ENCODE assay signal across 8 cellular contexts in genomic region chr4:176319237-176319703, GRCh38. TPM values are rescaled to one million over a fixed set of nuclear protein-coding genes. Genes with fewer than 3 reads are reported as not detected.
A peak's percentile ranks its signal among the peaks of the same experiment; 100 is the strongest.
DNase-seq lines count a peak whose midpoint lies in the region; ATAC-seq, FAIRE-seq and TF ChIP-seq lines count a peak whose summit lies in the region.

No MANE protein-coding gene starts in this region.

- no peaks in the 10 kb centered on the region for H3K36me3 ChIP-seq in SJCRH30
- no peaks in the 10 kb centered on the region for H3K36me3 ChIP-seq in trophoblast cell (ENCODE audit: control insufficient read depth in 1 of 2, insufficient read depth in 2 of 2, low read length in 2 of 2)

- H3K9me3 ChIP-seq in SJCRH30 (replicated peaks) (no peaks in the 10 kb centered on the region), trophoblast cell (ENCODE audit: insufficient read depth, low read depth, low read length) (no peaks in the 10 kb centered on the region)

- no peak overlapping the region for H2BK120ac ChIP-seq in trophoblast cell (ENCODE audit: insufficient read depth, low read length, poor library complexity)

- H3K23ac ChIP-seq in trophoblast cell (ENCODE audit: low read length) = no peak overlapping the region

- H3K4ac ChIP-seq in trophoblast cell (ENCODE audit: low read depth, low read length) = no peak overlapping the region

- H2AK5ac ChIP-seq in trophoblast cell (ENCODE audit: low read length) = no peak overlapping the region

- ATAC-seq in HG02840 (IDR thresholded peaks at IDR 0.05; ENCODE audit: low FRiP score, unreplicated experiment) (no peak), HG03135 (IDR thresholded peaks at IDR 0.05; ENCODE audit: unreplicated experiment) (no peak), HG03354 (IDR thresholded peaks at IDR 0.05; ENCODE audit: poor library complexity, severe bottlenecking, unreplicated experiment) (no peak)

- H2AFZ ChIP-seq in trophoblast cell (ENCODE audit: insufficient read depth, low read length, poor library complexity) = peak overlapping the region; percentile 56

- H3K27me3 ChIP-seq in SJCRH30 (no peaks in the 10 kb centered on the region), trophoblast cell (ENCODE audit: insufficient read depth, low read length) (no peaks in the 10 kb centered on the region)

- H3K18ac ChIP-seq in trophoblast cell (ENCODE audit: low read length) = peak overlapping the region; percentile 64

- peaks cover 4% of the 10 kb centered on the region for H3K4me1 ChIP-seq in SJCRH30
- no peaks in the 10 kb centered on the region for H3K4me1 ChIP-seq in trophoblast cell (ENCODE audit: control insufficient read depth in 1 of 2, insufficient read depth in 2 of 2, low read length in 2 of 2)

- peak overlapping the region; percentile 77 for H4K8ac ChIP-seq in trophoblast cell (ENCODE audit: low read depth, low read length)

- H2BK12ac ChIP-seq in trophoblast cell (ENCODE audit: low read length) = no peak overlapping the region

- no peak for FAIRE-seq in urothelium cell line (lab: Jason Lieb, UNC)

- H3K79me1 ChIP-seq in trophoblast cell (ENCODE audit: low read length) = peaks cover 11% of the 10 kb centered on the region

- peak overlapping the region; percentile 98 for H3K4me2 ChIP-seq in trophoblast cell (ENCODE audit: low read length)

- peak overlapping the region; percentile 56 for H4K12ac ChIP-seq in trophoblast cell (ENCODE audit: low read depth, low read length)

- peak overlapping the region; percentile 33; the same call in 1 of the 2 replicates for H3K27ac ChIP-seq in SJCRH30
- H3K27ac ChIP-seq in trophoblast cell (ENCODE audit: low read depth, low read length) = peak overlapping the region; percentile 45

- DNase-seq in SJCRH30 (no peak), fibroblast of pulmonary artery (ENCODE audit: low read depth) (no peak), trophoblast cell (no peak), urothelium cell line (ENCODE audit: low spot score) (no peak)

- H3K79me2 ChIP-seq in trophoblast cell (ENCODE audit: control insufficient read depth, insufficient read depth, low read length, poor library complexity) = peaks cover 10% of the 10 kb centered on the region

- H3K4me3 ChIP-seq in GM12875 (ENCODE audit: low read depth, low read length) = peak overlapping the region; percentile 54
- H3K4me3 ChIP-seq in SJCRH30 = peak overlapping the region; percentile 68
- peak overlapping the region; percentile 78 for H3K4me3 ChIP-seq in fibroblast of pulmonary artery (replicated peaks; ENCODE audit: low read depth, low read length)
- peak overlapping the region; percentile 60 for H3K4me3 ChIP-seq in trophoblast cell (ENCODE audit: low read depth, low read length)

- TF ChIP-seq CTCF in GM12875 (IDR thresholded peaks at IDR 0.05; ENCODE audit: borderline replicate concordance, insufficient read depth, low read depth, low read length) (no peak), fibroblast of pulmonary artery (IDR thresholded peaks at IDR 0.05; ENCODE audit: low read length, missing control alignments) (no peak)

- WGBS in trophoblast cell (ENCODE audit: extremely low coverage, insufficient coverage, insufficient read length) = no CpG with 5 or more reads among the region's 11 CpGs

- peak overlapping the region; percentile 77 for H3K9ac ChIP-seq in trophoblast cell (ENCODE audit: low read length)

- H3K14ac ChIP-seq in trophoblast cell (ENCODE audit: low read length) = no peak overlapping the region

- H2BK5ac ChIP-seq in trophoblast cell (ENCODE audit: low read depth, low read length, poor library complexity) = peak overlapping the region; percentile 36

- peak overlapping the region; percentile 43 for H4K91ac ChIP-seq in trophoblast cell (ENCODE audit: low read depth, low read length)

RNA-seq across cellular contexts. Expression of gene SPCS3, which starts 0.5 kb away (rescaled TPM):
- total RNA-seq in SJCRH30 (2014; rRNA removed; shearing (Covaris generic)) = 63.9 and 76.3 TPM in 2 replicates
- polyA plus RNA-seq in trophoblast cell (2013) = 161 and 205 TPM in 2 replicates

RNA-seq across cellular contexts. Expression of gene ASB5, which starts 50.2 kb away (rescaled TPM):
- 6.4 and 7.3 TPM in 2 replicates for total RNA-seq in SJCRH30 (2014; rRNA removed; shearing (Covaris generic))
- polyA plus RNA-seq in trophoblast cell (2013) = 0.12 and 0.16 TPM in 2 replicates
